In the genomic region with DNA sequence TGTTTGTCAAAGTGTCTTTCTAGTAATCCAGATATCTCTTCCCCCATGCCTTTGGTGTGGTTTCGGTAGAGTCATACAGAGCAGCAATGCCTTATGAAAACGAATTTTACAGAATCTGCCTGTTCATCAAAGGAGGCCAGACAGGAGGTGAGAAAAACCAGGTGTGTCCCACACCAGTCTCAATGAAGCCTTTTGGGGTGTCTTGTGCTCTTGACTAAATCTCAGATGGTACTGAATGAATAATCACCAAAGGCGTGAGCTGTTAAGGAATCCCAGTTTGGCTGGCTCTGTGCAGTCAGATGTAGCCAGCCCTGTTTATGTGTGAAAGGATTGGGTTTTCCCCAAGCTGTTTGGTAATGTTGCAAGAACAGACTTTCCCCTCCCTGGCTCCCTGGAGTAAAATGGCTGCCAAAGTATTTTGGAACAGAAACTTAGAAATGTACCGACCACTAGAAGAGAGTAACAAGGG, we compare ENCODE assay signal across 8 cellular contexts.
DNase-seq lines count a peak whose midpoint lies in the region; ATAC-seq and TF ChIP-seq lines count a peak whose summit lies in the region.

No MANE protein-coding gene starts in this region.

- H3K36me3 ChIP-seq in prostate gland, result no peaks in the 10 kb centered on the region

- H3K27ac ChIP-seq in prostate gland, result no peak overlapping the region

- TF ChIP-seq POLR2A in prostate gland (IDR thresholded peaks at IDR 0.05), result no peak

- in situ Hi-C loops in GM13976 (cut with MboI; ENCODE audit: low sequenced_read_pairs, unreplicated experiment), result no loop called here

- H3K9me3 ChIP-seq in prostate gland, result no peaks in the 10 kb centered on the region

- H3K27me3 ChIP-seq in prostate gland (replicated peaks; ENCODE audit: insufficient read depth), result no peaks in the 10 kb centered on the region

- ATAC-seq in HG02623 (IDR thresholded peaks at IDR 0.05; ENCODE audit: unreplicated experiment), result peak; percentile 87

- intact Hi-C loops in prostate gland (cut with DNase I), result no loop called here

- no peak overlapping the region for H3K4me3 ChIP-seq in prostate gland

- peak; percentile 17 for DNase-seq in GM13976 (ENCODE audit: low spot score)
- peak; percentile 70 for DNase-seq in activated CD4-positive, alpha-beta T cell treated with anti-CD3 and anti-CD28 coated beads for 48 hours
- peak; percentile 77 for DNase-seq in fibroblast of the conjunctiva (ENCODE audit: low read depth)
- peak; percentile 11 to 40 (median 31) for DNase-seq in stimulated activated CD4-positive, alpha-beta T cell treated with anti-CD3 and anti-CD28 coated beads, TNF-alpha, amount 100 ng/mL, for 24 hours (ENCODE audit: low read depth in 3 of 3)
- no peak for DNase-seq in hepatic stellate cell (ENCODE audit: low spot score)
- no peak for DNase-seq in COR-L47 (lab: John Stamatoyannopoulos, UW)
- DNase-seq in prostate gland (ENCODE audit: low spot score), result no peak

- whole genome bisulfite sequencing in prostate gland, result 44% methylated on average over 4 of the region's 4 CpGs

- no peaks in the 10 kb centered on the region for H3K4me1 ChIP-seq in prostate gland (replicated peaks)

- TF ChIP-seq CTCF in GM13976 (IDR thresholded peaks at IDR 0.05; ENCODE audit: borderline replicate concordance, control extremely low read depth, extremely low read depth, insufficient read depth, missing control alignments) (no peak), prostate gland (IDR thresholded peaks at IDR 0.05) (no peak)

Comparison
In these comparisons a context has a peak if more than half of its experiments do, and no peak if none do; other contexts are left out.
1. DNase-seq: peak in GM13976 (single experiment), activated CD4-positive, alpha-beta T cell treated with anti-CD3 and anti-CD28 coated beads for 48 hours (single experiment), fibroblast of the conjunctiva (single experiment) and stimulated activated CD4-positive, alpha-beta T cell treated with anti-CD3 and anti-CD28 coated beads, TNF-alpha, amount 100 ng/mL, for 24 hours (3 of 3); none in hepatic stellate cell (single experiment), COR-L47 (single experiment) and prostate gland (single experiment).